8 cellular contexts compared by ENCODE assay signal in the genomic region with DNA sequence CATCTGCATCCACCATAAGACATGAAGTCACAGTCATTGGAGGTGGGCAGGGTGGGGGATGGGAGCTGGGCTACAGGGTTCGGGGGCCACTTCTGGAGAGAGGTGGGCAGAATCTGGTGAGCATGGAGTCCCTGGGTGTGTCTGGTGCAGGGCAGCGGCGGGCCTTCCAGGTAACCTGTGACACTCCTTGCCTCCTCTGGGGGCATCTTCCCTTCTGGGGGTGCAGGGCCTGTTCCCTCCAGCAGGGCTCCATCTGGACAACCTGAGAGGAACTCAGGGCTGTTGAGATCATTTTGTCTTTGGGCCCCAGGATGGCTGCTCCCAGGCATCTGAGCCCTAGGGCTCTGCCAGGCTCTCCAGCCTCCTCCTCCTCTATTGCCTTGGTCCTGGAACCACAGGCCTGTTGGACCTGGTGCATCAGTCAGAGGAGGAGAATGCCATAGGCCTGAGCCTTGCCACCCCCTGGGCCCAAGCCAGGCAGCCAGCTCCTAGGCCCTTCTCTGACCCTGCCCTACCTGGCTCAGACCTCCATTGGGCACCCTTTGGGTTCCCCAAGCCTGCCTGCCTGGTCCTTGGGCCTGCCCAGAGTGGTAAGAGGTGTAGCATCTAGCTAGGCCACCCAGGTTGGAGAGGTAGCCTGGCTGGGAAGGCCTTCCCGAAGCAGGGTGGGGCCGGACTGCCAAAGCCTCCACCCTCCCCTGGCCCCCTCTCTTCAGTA. TPM values are rescaled to one million over a fixed set of nuclear protein-coding genes. Genes with fewer than 3 reads are reported as not detected.
DNase-seq lines count a peak whose midpoint lies in the region; ATAC-seq, FAIRE-seq and TF ChIP-seq lines count a peak whose summit lies in the region.

No MANE protein-coding gene starts in this region.

- no peaks in the 10 kb centered on the region for H3K79me1 ChIP-seq in H9 (ENCODE audit: insufficient read depth, low read depth, low read length, poor library complexity, severe bottlenecking)

- H3K27ac Mint-ChIP-seq in H9 = no peak overlapping the region
- H3K27ac Mint-ChIP-seq in naive thymus-derived CD8-positive, alpha-beta T cell = no peak overlapping the region

- BruUV-seq in K562 (replicated peaks; lab: Mats Ljungman, UMichigan) = no TSS peak

- FAIRE-seq in K562 (lab: Jason Lieb, UNC) = no peak

- H2BK120ac ChIP-seq in H9 (ENCODE audit: low read depth, low read length, poor library complexity, severe bottlenecking) = no peak overlapping the region

- no peak for TF ChIP-seq RAD21 in K562 (CRISPR knock-in tag; conservative IDR thresholded peaks at IDR 0.05 in 1 of 2, IDR thresholded peaks at IDR 0.05 in 1 of 2)

- peak overlapping the region in 9 of 11 experiments; percentile 79 to 100 (median 96); a peak in 17 of 22 replicates for H3K4me2 ChIP-seq in BLaER1 treated with 17β-estradiol and CSF1 and Interleukin-3, amounts not matched to agents 10 nM and 100 nM
- H3K4me2 ChIP-seq in H9 (ENCODE audit: insufficient read depth, insufficient read length, low read length) = no peak overlapping the region
- no peak overlapping the region for H3K4me2 ChIP-seq in K562 (ENCODE audit: insufficient read depth, low read length)

- TF ChIP-seq EP300 in K562 (IDR thresholded peaks at IDR 0.05; ENCODE audit: low read length) = no peak

- H2BK20ac ChIP-seq in H9 (ENCODE audit: low read depth, low read length, poor library complexity, severe bottlenecking) = no peak overlapping the region

- peak overlapping the region in 7 of 11 experiments; percentile 24 to 75 (median 70); a peak in 9 of 22 replicates for H3K9ac ChIP-seq in BLaER1 treated with 17β-estradiol and CSF1 and Interleukin-3, amounts not matched to agents 10 nM and 100 nM
- no peak overlapping the region for H3K9ac ChIP-seq in H9 (ENCODE audit: extremely low read depth, insufficient read length, low read length)
- 0 out of 4 replicates have a peak overlapping the region, but pooled peaks of 1 of the 2 experiments have one; percentile 19 for H3K9ac ChIP-seq in K562 (ENCODE audit: insufficient read depth in 1 of 2, low read depth in 2 of 2, low read length in 2 of 2)

- peaks cover 61% of the 10 kb centered on the region for H3K27me3 Mint-ChIP-seq in H9 (ENCODE audit: low read depth)
- H3K27me3 Mint-ChIP-seq in naive thymus-derived CD8-positive, alpha-beta T cell = no peaks in the 10 kb centered on the region

- no peak overlapping the region for H2BK15ac ChIP-seq in H9 (ENCODE audit: low read depth, low read length)

- H3K14ac ChIP-seq in H9 (ENCODE audit: insufficient read depth, low read length) = no peak overlapping the region

- no peak overlapping the region for H3K56ac ChIP-seq in H9 (ENCODE audit: insufficient read length, low read depth, low read length)

- H3K9me3 ChIP-seq in BLaER1 treated with 17β-estradiol and CSF1 and Interleukin-3, amounts not matched to agents 10 nM and 100 nM (replicated peaks in 1 of 11) = no peaks in the 10 kb centered on the region
- H3K9me3 ChIP-seq in H9 (ENCODE audit: control insufficient read depth, low read depth, low read length) (no peaks in the 10 kb centered on the region), K562 (replicated peaks; ENCODE audit: control insufficient read depth, insufficient read depth, low read depth, low read length) (no peaks in the 10 kb centered on the region)

- no peak overlapping the region for H3K4ac ChIP-seq in H9 (ENCODE audit: low read depth, low read length)

- no peak overlapping the region for H4K5ac ChIP-seq in H9 (ENCODE audit: insufficient read length, low read depth, low read length)

- WGBS in H9 (ENCODE audit: extremely low coverage, insufficient read length, low lambda C conversion rate) = no CpG with 5 or more reads among the region's 5 CpGs
- 69% methylated on average over 5 of the region's 5 CpGs for WGBS in K562 (ENCODE audit: insufficient coverage, low coverage, missing lambda C conversion rate)
- WGBS in lower leg skin, 2 donors = 66 to 74% methylated on average over 5 of the region's 5 CpGs

- no peak overlapping the region for H3K18ac ChIP-seq in H9 (ENCODE audit: insufficient read length, low read depth, low read length)

- in situ Hi-C loops in K562 (cut with MboI) = no loop called here

- H3K4me3 Mint-ChIP-seq in H9 = no peak overlapping the region
- H3K4me3 Mint-ChIP-seq in naive thymus-derived CD8-positive, alpha-beta T cell = no peak overlapping the region

- peaks cover 0 to 12% (median 5%) of the 10 kb centered on the region in 11 experiments; a peak in 7 of 22 replicates for H3K36me3 ChIP-seq in BLaER1 treated with 17β-estradiol and CSF1 and Interleukin-3, amounts not matched to agents 10 nM and 100 nM
- peaks cover 5% of the 10 kb centered on the region; the same call in 1 of the 3 replicates for H3K36me3 ChIP-seq in K562 (ENCODE audit: control insufficient read depth, insufficient read depth, low read length)

- no peak for TF ChIP-seq POLR2A in K562 (conservative IDR thresholded peaks at IDR 0.05)
- TF ChIP-seq POLR2A in lower leg skin (IDR thresholded peaks at IDR 0.05) = no peak

- H3K79me2 ChIP-seq in H9 (ENCODE audit: insufficient read depth, low read length) = no peaks in the 10 kb centered on the region
- no peaks in the 10 kb centered on the region for H3K79me2 ChIP-seq in K562 (ENCODE audit: control insufficient read depth, insufficient read depth, low read length)

- H2AFZ ChIP-seq in H9 (ENCODE audit: low read length) (no peak overlapping the region), K562 (ENCODE audit: low read depth, low read length) (no peak overlapping the region)

- DNase-seq in H9 = peak; percentile 79
- DNase-seq in K562 (ENCODE audit: extremely low read depth in 1 of 4, low spot score in 3 of 4) = peak; percentile 44 to 64 (median 50)
- peak in 1 of 10 donors; percentile 19 for DNase-seq in naive thymus-derived CD8-positive, alpha-beta T cell
- DNase-seq in ureter (ENCODE audit: low spot score) = no peak
- DNase-seq in lower leg skin (ENCODE audit: low spot score in 2 of 2) = no peak
- no peak for DNase-seq in AG20443 (ENCODE audit: low spot score)

- no peaks in the 10 kb centered on the region for H3K9me1 ChIP-seq in K562 (ENCODE audit: control insufficient read depth, insufficient read depth, low read length)

- H3K4me1 Mint-ChIP-seq in H9 = peaks cover 16 to 35% of the 10 kb centered on the region in 2 experiments
- H3K4me1 Mint-ChIP-seq in naive thymus-derived CD8-positive, alpha-beta T cell = peaks cover 0 to 6% (median 3%) of the 10 kb centered on the region in 4 donors

- H3K4me3 ChIP-seq in BLaER1 treated with 17β-estradiol and CSF1 and Interleukin-3, amounts not matched to agents 10 nM and 100 nM = no peak overlapping the region; a peak in 1 of 20 replicates
- no peak overlapping the region for H3K4me3 ChIP-seq in K562
- no peak overlapping the region for H3K4me3 ChIP-seq in lower leg skin (ENCODE audit: low read depth, poor library complexity, severe bottlenecking)

- H3K23ac ChIP-seq in H9 (ENCODE audit: insufficient read length, low read depth, low read length) = no peak overlapping the region

- no peak overlapping the region for H2AK5ac ChIP-seq in H9 (ENCODE audit: insufficient read length, low read length)

- no peaks in the 10 kb centered on the region for H3K9me3 Mint-ChIP-seq in H9
- no peaks in the 10 kb centered on the region for H3K9me3 Mint-ChIP-seq in naive thymus-derived CD8-positive, alpha-beta T cell

- no peak overlapping the region for H4K91ac ChIP-seq in H9 (ENCODE audit: insufficient read length, low read depth, low read length)

- peak overlapping the region in 7 of 11 experiments; percentile 8 to 79 (median 73); a peak in 11 of 22 replicates for H3K27ac ChIP-seq in BLaER1 treated with 17β-estradiol and CSF1 and Interleukin-3, amounts not matched to agents 10 nM and 100 nM
- H3K27ac ChIP-seq in H9 (ENCODE audit: insufficient read length, low read depth, low read length) = no peak overlapping the region
- no peak overlapping the region for H3K27ac ChIP-seq in K562 (ENCODE audit: extremely low read depth, low read depth, low read length)

- H3K27me3 ChIP-seq in BLaER1 treated with 17β-estradiol and CSF1 and Interleukin-3, amounts not matched to agents 10 nM and 100 nM = no peaks in the 10 kb centered on the region
- peaks cover 4% of the 10 kb centered on the region; the same call in 1 of the 2 replicates for H3K27me3 ChIP-seq in H9 (ENCODE audit: insufficient read depth, low read length)
- no peaks in the 10 kb centered on the region for H3K27me3 ChIP-seq in K562 (ENCODE audit: control insufficient read depth in 2 of 2, insufficient read depth in 2 of 2, low read length in 2 of 2)

- TF ChIP-seq CTCF in H9 (conservative IDR thresholded peaks at IDR 0.05) (peak; percentile 76), K562 (IDR thresholded peaks at IDR 0.05 in 2 of 3, conservative IDR thresholded peaks at IDR 0.05 in 1 of 3; ENCODE audit: insufficient read depth in 2 of 3, low read depth in 1 of 3, low read length in 3 of 3) (peak; percentile 63 to 99 (median 80)), lower leg skin (IDR thresholded peaks at IDR 0.05) (no peak)

- no peak overlapping the region for H2BK5ac ChIP-seq in H9 (ENCODE audit: insufficient read length, low read length)

- no peaks in the 10 kb centered on the region for H3K23me2 ChIP-seq in H9 (ENCODE audit: insufficient read length, low read depth, low read length, poor library complexity, severe bottlenecking)

- H2BK12ac ChIP-seq in H9 (ENCODE audit: insufficient read length, low read depth, low read length) = no peak overlapping the region

- H4K20me1 ChIP-seq in BLaER1 treated with 17β-estradiol and CSF1 and Interleukin-3, amounts not matched to agents 10 nM and 100 nM = peaks cover 0 to 12% (median 0%) of the 10 kb centered on the region in 11 experiments; a peak in 3 of 22 replicates
- H4K20me1 ChIP-seq in H9 (ENCODE audit: control insufficient read depth, insufficient read depth, insufficient read length) = no peaks in the 10 kb centered on the region
- H4K20me1 ChIP-seq in K562 (replicated peaks; ENCODE audit: control insufficient read depth, insufficient read depth, low read length) = no peaks in the 10 kb centered on the region

- H4K8ac ChIP-seq in H9 (replicated peaks; ENCODE audit: insufficient read length, low read depth, low read length) = no peak overlapping the region

- peaks cover 43 to 67% (median 60%) of the 10 kb centered on the region in 10 experiments for H3K4me1 ChIP-seq in BLaER1 treated with 17β-estradiol and CSF1 and Interleukin-3, amounts not matched to agents 10 nM and 100 nM
- 0 out of 2 replicates have a peak, but pooled peaks cover 2% of the 10 kb centered on the region for H3K4me1 ChIP-seq in H9 (ENCODE audit: insufficient read depth, low read length)
- H3K4me1 ChIP-seq in K562 (replicated peaks in 1 of 2; ENCODE audit: control insufficient read depth in 2 of 2, insufficient read depth in 2 of 2, low read length in 2 of 2) = peaks cover 5 to 53% of the 10 kb centered on the region in 2 experiments; a peak in 4 of 5 replicates

- ATAC-seq in K562 (peak; percentile 80), GM18867 (IDR thresholded peaks at IDR 0.05; ENCODE audit: unreplicated experiment) (no peak)
- ATAC-seq in naive thymus-derived CD8-positive, alpha-beta T cell = peak; percentile 45 to 68

- CTCF ChIA-PET in K562 (lab: Yijun Ruan, JAX; ENCODE audit: low intra/inter-chr PET ratio) = interaction anchor here (2.1 kb wide), 1 partner anchor 112 kb away, joined by 12 read pairs; no protein-coding TSS in a partner anchor

- intact Hi-C loops in K562 (cut with micrococcal nuclease) (no loop called here), lower leg skin (cut with DNase I; ENCODE audit: low total_unique reads) (no loop called here)

- no peak overlapping the region for H3T11ph ChIP-seq in H9 (ENCODE audit: low read length)

- no peaks in the 10 kb centered on the region for H3K36me3 Mint-ChIP-seq in H9 (ENCODE audit: insufficient read depth in 1 of 3, low read depth in 3 of 3)
- H3K36me3 Mint-ChIP-seq in naive thymus-derived CD8-positive, alpha-beta T cell = no peaks in the 10 kb centered on the region

- POLR2A ChIA-PET in K562 (lab: Yijun Ruan, JAX) = interaction anchor here (0.6 to 1.6 kb wide), 4 partner anchors 10 to 624 kb away, joined by 3 to 6 read pairs (median 4); no protein-coding TSS in a partner anchor
- POLR2A ChIA-PET in naive thymus-derived CD8-positive, alpha-beta T cell (lab: Charles Lee) = no interaction called here

RNA-seq across cellular contexts. Expression of a gene that starts 13.4 kb away (rescaled TPM):
- total RNA-seq in H9 (2021) (0.63 and 0.86 TPM in 2 replicates), K562 (2014; rRNA removed) (266 and 312 TPM in 2 replicates), K562 (2014; rRNA removed; fragmentation: Illumina TruSeq; extraction: Trizol) (13.2 and 17.7 TPM in 2 replicates), K562 (2015; rRNA removed; fragmentation: Illumina TruSeq; extraction: Trizol) (89.9 and 108 TPM in 2 replicates), K562 (2021) (216 and 218 TPM in 2 replicates), ureter (3.0 TPM), lower leg skin (1 to 10 TPM; 4.9 to 8.3 (median 7.0) TPM)
- total RNA-seq in K562 (2011; cell fraction: chromatin; rRNA removed; ENCODE audit: low replicate concordance) = 54.5 and 112 TPM in 2 replicates
- total RNA-seq in K562 (2011; cell fraction: nucleolus; rRNA removed) = 105 and 123 TPM in 2 replicates
- 74.6 and 89.7 TPM in 2 replicates for total RNA-seq in K562 (2011; cell fraction: nucleoplasm; rRNA removed)
- polyA plus RNA-seq in K562 (2011; rRNA removed) (34.0 and 47.0 TPM in 2 replicates), K562 (2014; fragmentation: Illumina TruSeq; extraction: Trizol) (17.8 and 71.5 TPM in 2 replicates), K562 (2014; fragmentation: Nextera tagmentation; extraction: Ambion mirVana) (1 to 10 TPM; 1.3 to 1.6 TPM), K562 (2014; rRNA removed) (165 and 175 TPM in 2 replicates)
- polyA plus RNA-seq in K562 (2011; cell fraction: cytosol; rRNA removed) = 73.1 and 246 TPM in 2 replicates
- polyA plus RNA-seq in K562 (2011; cell fraction: nucleus; rRNA removed) = 76.6 and 132 TPM in 2 replicates
- 144 and 229 TPM in 2 replicates for polyA plus RNA-seq in K562 (2012)
- polyA minus RNA-seq in K562 (2011; rRNA and poly(A)+ RNA removed) = 12.7 and 14.2 TPM in 2 replicates
- polyA minus RNA-seq in K562 (2011; cell fraction: cytosol; rRNA and poly(A)+ RNA removed) = 46.0 and 79.3 TPM in 2 replicates
- 37.4 and 52.3 TPM in 2 replicates for polyA minus RNA-seq in K562 (2011; cell fraction: nucleus; rRNA and poly(A)+ RNA removed)
- 1 to 10 TPM; 6.6 to 7.9 TPM for total RNA-seq in naive thymus-derived CD8-positive, alpha-beta T cell
- polyA plus RNA-seq in naive thymus-derived CD8-positive, alpha-beta T cell = 1 to 10 TPM in 2 of 3 donors, under 1 TPM in 1; 0.37 to 2.6 (median 1.3) TPM

RNA-seq across cellular contexts. Expression of a gene that starts 27.2 kb away (rescaled TPM):
- 92.8 and 95.7 TPM in 2 replicates for total RNA-seq in H9 (2021)
- 73.3 and 179 TPM in 2 replicates for total RNA-seq in K562 (2011; cell fraction: chromatin; rRNA removed; ENCODE audit: low replicate concordance)
- 168 and 175 TPM in 2 replicates for total RNA-seq in K562 (2011; cell fraction: nucleolus; rRNA removed)
- total RNA-seq in K562 (2011; cell fraction: nucleoplasm; rRNA removed) = 79.0 and 80.0 TPM in 2 replicates
- 89.1 and 113 TPM in 2 replicates for total RNA-seq in K562 (2014; rRNA removed)
- total RNA-seq in K562 (2014; rRNA removed; fragmentation: Illumina TruSeq; extraction: Trizol) = 25.8 and 42.9 TPM in 2 replicates
- 54.3 and 60.2 TPM in 2 replicates for total RNA-seq in K562 (2015; rRNA removed; fragmentation: Illumina TruSeq; extraction: Trizol)
- 118 TPM in 2 replicates for total RNA-seq in K562 (2021)
- 44.1 and 53.3 TPM in 2 replicates for polyA plus RNA-seq in K562 (2011; rRNA removed)
- 39.2 and 80.0 TPM in 2 replicates for polyA plus RNA-seq in K562 (2011; cell fraction: cytosol; rRNA removed)
- polyA plus RNA-seq in K562 (2011; cell fraction: nucleus; rRNA removed) = 282 and 531 TPM in 2 replicates
- polyA plus RNA-seq in K562 (2012) = 59.6 and 77.8 TPM in 2 replicates
- 84.8 and 96.2 TPM in 2 replicates for polyA plus RNA-seq in K562 (2014; fragmentation: Illumina TruSeq; extraction: Trizol)
- polyA plus RNA-seq in K562 (2014; fragmentation: Nextera tagmentation; extraction: Ambion mirVana) = 10 to 100 TPM in 1 of 2 experiments, 1 to 10 TPM in 1; 5.8 to 10.9 TPM
- polyA plus RNA-seq in K562 (2014; rRNA removed) = 155 and 158 TPM in 2 replicates
- polyA minus RNA-seq in K562 (2011; rRNA and poly(A)+ RNA removed) = 23.7 and 27.9 TPM in 2 replicates
- polyA minus RNA-seq in K562 (2011; cell fraction: cytosol; rRNA and poly(A)+ RNA removed) = 49.3 and 51.7 TPM in 2 replicates
- polyA minus RNA-seq in K562 (2011; cell fraction: nucleus; rRNA and poly(A)+ RNA removed) = 50.5 and 77.3 TPM in 2 replicates
- 100 to 1,000 TPM; 100 to 103 TPM for total RNA-seq in naive thymus-derived CD8-positive, alpha-beta T cell
- polyA plus RNA-seq in naive thymus-derived CD8-positive, alpha-beta T cell = 10 to 100 TPM; 26.1 to 35.1 (median 27.2) TPM
- 54.6 TPM for total RNA-seq in ureter
- 10 to 100 TPM; 17.7 to 60.4 (median 32.7) TPM for total RNA-seq in lower leg skin

RNA-seq across cellular contexts. Expression of a gene that starts 28.8 kb away (rescaled TPM):
- total RNA-seq in H9 (2021) (198 and 210 TPM in 2 replicates), K562 (2014; rRNA removed) (62.4 and 85.7 TPM in 2 replicates), K562 (2014; rRNA removed; fragmentation: Illumina TruSeq; extraction: Trizol) (9.1 and 9.5 TPM in 2 replicates), K562 (2015; rRNA removed; fragmentation: Illumina TruSeq; extraction: Trizol) (40.2 and 46.8 TPM in 2 replicates), K562 (2021) (93.0 and 96.6 TPM in 2 replicates), ureter (57.0 TPM), lower leg skin (10 to 100 TPM; 21.4 to 46.1 (median 39.8) TPM)
- total RNA-seq in K562 (2011; cell fraction: chromatin; rRNA removed; ENCODE audit: low replicate concordance) = 31.6 and 133 TPM in 2 replicates
- total RNA-seq in K562 (2011; cell fraction: nucleolus; rRNA removed) = 77.5 and 89.6 TPM in 2 replicates
- 35.3 and 45.1 TPM in 2 replicates for total RNA-seq in K562 (2011; cell fraction: nucleoplasm; rRNA removed)
- polyA plus RNA-seq in K562 (2011; rRNA removed) (25.8 and 49.0 TPM in 2 replicates), K562 (2014; fragmentation: Illumina TruSeq; extraction: Trizol) (23.2 and 90.7 TPM in 2 replicates), K562 (2014; fragmentation: Nextera tagmentation; extraction: Ambion mirVana) (under 1 TPM; 0.04 to 0.17 TPM), K562 (2014; rRNA removed) (46.1 and 68.1 TPM in 2 replicates)
- polyA plus RNA-seq in K562 (2011; cell fraction: cytosol; rRNA removed) = 59.4 and 222 TPM in 2 replicates
- polyA plus RNA-seq in K562 (2011; cell fraction: nucleus; rRNA removed) = 52.2 and 123 TPM in 2 replicates
- polyA plus RNA-seq in K562 (2012) = 35.2 and 37.0 TPM in 2 replicates
- 17.9 and 39.8 TPM in 2 replicates for polyA minus RNA-seq in K562 (2011; rRNA and poly(A)+ RNA removed)
- 67.5 and 79.0 TPM in 2 replicates for polyA minus RNA-seq in K562 (2011; cell fraction: cytosol; rRNA and poly(A)+ RNA removed)
- 16.6 and 18.0 TPM in 2 replicates for polyA minus RNA-seq in K562 (2011; cell fraction: nucleus; rRNA and poly(A)+ RNA removed)
- 10 to 100 TPM; 24.5 to 25.7 TPM for total RNA-seq in naive thymus-derived CD8-positive, alpha-beta T cell
- polyA plus RNA-seq in naive thymus-derived CD8-positive, alpha-beta T cell = 1 to 10 TPM; 1.4 to 3.4 (median 1.9) TPM

Comparison
In these comparisons a context has a peak if more than half of its experiments do, and no peak if none do; other contexts are left out.
1. H3K27ac ChIP-seq: peak in BLaER1 treated with 17β-estradiol and CSF1 and Interleukin-3, amounts not matched to agents 10 nM and 100 nM (7 of 11); none in H9 (single experiment) and K562 (single experiment).
2. H3K4me2 ChIP-seq: peak in BLaER1 treated with 17β-estradiol and CSF1 and Interleukin-3, amounts not matched to agents 10 nM and 100 nM (9 of 11); none in H9 (single experiment) and K562 (single experiment).
3. DNase-seq: peak in H9 (single experiment) and K562 (4 of 4); none in ureter (single experiment), lower leg skin (0 of 2) and AG20443 (single experiment).
4. CTCF ChIP-seq: peak in H9 (single experiment) and K562 (3 of 3); none in lower leg skin (0 of 3).